In genomic region chr5:126525630-126526245, GRCh38 we compare ENCODE assay signal across 12 cellular contexts.
DNase-seq lines count a peak whose midpoint lies in the region; ATAC-seq and TF ChIP-seq lines count a peak whose summit lies in the region.
"Had no signal": no experiment of that assay in that cellular context is flagged by ENCODE, and none has a peak within 500 bp of the region (broad histone marks: within the 10 kb centered on the region; RNA-seq: fewer than 3 reads in every experiment).

No MANE protein-coding gene starts in this region.

- in situ Hi-C loops in astrocyte of the spinal cord (cut with HindIII; ENCODE audit: low sequenced_read_pairs) = no loop called here

- peak; percentile 52 for TF ChIP-seq POLR2A in ovary (IDR thresholded peaks at IDR 0.05)

- H3K9me3 ChIP-seq in left ventricle myocardium inferior (replicated peaks) = no peaks in the 10 kb centered on the region
- no peaks in the 10 kb centered on the region for H3K9me3 ChIP-seq in ovary

- H3K36me3 ChIP-seq in left ventricle myocardium inferior = no peaks in the 10 kb centered on the region
- no peaks in the 10 kb centered on the region for H3K36me3 ChIP-seq in ovary
- H3K36me3 ChIP-seq: BLaER1 had no signal

- H3K4me1 ChIP-seq in left ventricle myocardium inferior (peaks cover 31% of the 10 kb centered on the region), ovary (ENCODE audit: insufficient read depth) (peaks cover 17% of the 10 kb centered on the region)

- DNase-seq in GM03348 (ENCODE audit: low spot score) = peak; percentile 25
- peak; percentile 45 for DNase-seq in astrocyte of the spinal cord (ENCODE audit: low read depth, low spot score)
- peak; percentile 76 for DNase-seq in left ventricle myocardium inferior
- DNase-seq in ovary = peak; percentile 76 to 89 (median 84)
- no peak for DNase-seq in NCI-H146 treated with DMSO at 0.1 percent for 48 hours (lab: John Stamatoyannopoulos, UW; ENCODE audit: unreplicated experiment)
- DNase-seq: HFFc6; NCI-H526; stimulated activated naive CD8-positive, alpha-beta T cell treated with anti-CD3 and anti-CD28 coated beads, Interleukin-15, Interleukin-2, amounts not matched to agents 100 U/mL and 50 U/mL, for 24 hours had no signal

- no peak for TF ChIP-seq EP300 in ovary (IDR thresholded peaks at IDR 0.05)

- H3K27ac ChIP-seq in left ventricle myocardium inferior (replicated peaks) (peak overlapping the region; percentile 85), ovary (peak overlapping the region in 1 of 2 donors; percentile 83)
- H3K27ac ChIP-seq: BLaER1 had no signal

- WGBS in ovary, 3 donors = 25 to 35% (median 28%) methylated on average over 5 of the region's 5 CpGs

- no peaks in the 10 kb centered on the region for H3K27me3 ChIP-seq in left ventricle myocardium inferior (ENCODE audit: low read depth)
- H3K27me3 ChIP-seq in ovary = no peaks in the 10 kb centered on the region
- H3K27me3 ChIP-seq: BLaER1 had no signal

- ATAC-seq in HG02884 (IDR thresholded peaks at IDR 0.05; ENCODE audit: unreplicated experiment) (no peak), HG02642 (IDR thresholded peaks at IDR 0.05; ENCODE audit: poor library complexity, unreplicated experiment) (no peak), HG03196 (IDR thresholded peaks at IDR 0.05; ENCODE audit: unreplicated experiment) (no peak)
- ATAC-seq: stimulated activated naive CD8-positive, alpha-beta T cell treated with anti-CD3 and anti-CD28 coated beads, Interleukin-15, Interleukin-2, amounts not matched to agents 100 U/mL and 50 U/mL, for 24 hours had no signal

- intact Hi-C loops in left ventricle myocardium inferior (cut with micrococcal nuclease) = no loop called here
- intact Hi-C loops in ovary (cut with DNase I) = no loop called here

- no peak overlapping the region for H3K4me3 ChIP-seq in astrocyte of the spinal cord (ENCODE audit: low read depth, low read length)
- H3K4me3 ChIP-seq in left ventricle myocardium inferior = no peak overlapping the region
- H3K4me3 ChIP-seq in ovary = no peak overlapping the region
- H3K4me3 ChIP-seq: BLaER1 had no signal

- no peak for TF ChIP-seq CTCF in astrocyte of the spinal cord (IDR thresholded peaks at IDR 0.05; ENCODE audit: low read depth, low read length)
- no peak for TF ChIP-seq CTCF in left ventricle myocardium inferior (IDR thresholded peaks at IDR 0.05; ENCODE audit: borderline replicate concordance)
- TF ChIP-seq CTCF in ovary (IDR thresholded peaks at IDR 0.05) = no peak
